Comparison of ENCODE assay signal across 1 cellular context in genomic region chr17:66560691-66561090, GRCh38.
TF ChIP-seq lines count a peak whose summit lies in the region.

No MANE protein-coding gene starts in this region.

TF ChIP-seq in WTC11, 78 proteins besides CTCF, POLR2A, EP300 and RAD21 (continued from another document):
- no peak for TF ChIP-seq STAT6 (CRISPR knock-in tag; conservative IDR thresholded peaks at IDR 0.05; ENCODE audit: low read depth)
- TF ChIP-seq FOXP1 (CRISPR knock-in tag; IDR thresholded peaks at IDR 0.05; ENCODE audit: borderline replicate concordance) = no peak
- TF ChIP-seq ZMAT4 (CRISPR knock-in tag; IDR thresholded peaks at IDR 0.05) = no peak
- no peak for TF ChIP-seq TCF7 (CRISPR knock-in tag; IDR thresholded peaks at IDR 0.05; ENCODE audit: low read depth)
- TF ChIP-seq MYBL2 (CRISPR knock-in tag; IDR thresholded peaks at IDR 0.05) = no peak
- TF ChIP-seq NR2C2 (CRISPR knock-in tag; IDR thresholded peaks at IDR 0.05) = no peak
